In genomic region chr9:10052181-10052580, GRCh38 we compare ENCODE assay signal across 24 cellular contexts.
"Had no signal": no experiment of that assay in that cellular context is flagged by ENCODE, and none has a peak within 500 bp of the region (broad histone marks: within the 10 kb centered on the region; RNA-seq: fewer than 3 reads in every experiment).

No MANE protein-coding gene starts in this region.

- ATAC-seq: esophagus mucosa; gastrocnemius medialis; left lobe of liver; mucosa of descending colon; natural killer cell treated with Interleukin-12 subunit alpha and Interleukin-12 subunit beta and Interleukin-15 and Interleukin-18, amount 100 ng/mL, for 72 hours; sciatic nerve; stimulated activated naive CD8-positive, alpha-beta T cell treated with anti-CD3 and anti-CD28 coated beads, Interleukin-15, amount 100 ng/mL, for 72 hours had no signal

- H3K27me3 ChIP-seq: colonic mucosa, gastrocnemius medialis, neutrophil, right atrium auricular region, thyroid gland had no signal

- H2AFZ ChIP-seq: parathyroid adenoma had no signal

- H3K4me1 ChIP-seq: colonic mucosa, gastrocnemius medialis, parathyroid adenoma, right atrium auricular region, thyroid gland had no signal

- H3K79me2 ChIP-seq: parathyroid adenoma had no signal

- H3K4me2 ChIP-seq: smooth muscle cell had no signal

- H3K36me3 ChIP-seq: colonic mucosa, gastrocnemius medialis, neutrophil, right atrium auricular region, thyroid gland had no signal

- H3K9me3 ChIP-seq: colonic mucosa, gastrocnemius medialis, mucosa of descending colon, neutrophil, right atrium auricular region, thyroid gland had no signal

- DNase-seq: colonic mucosa; effector CD8-positive, alpha-beta T cell; endodermal cell; foreskin fibroblast; gastrocnemius medialis; kidney; mucosa of descending colon; naive B cell; stimulated activated CD4-positive, alpha-beta T cell treated with anti-CD3 and anti-CD28 coated beads, Interleukin-12 subunit alpha, Interleukin-12 subunit beta, amount 100 ng/mL, for 4 hours; stimulated activated CD4-positive, alpha-beta T cell treated with anti-CD3 and anti-CD28 coated beads, Interleukin-1b, Interleukin-23, amount 100 ng/mL, for 48 hours; stimulated activated CD4-positive, alpha-beta T cell treated with anti-CD3 and anti-CD28 coated beads, Interleukin-4, amount 100 ng/mL, for 1 hour; stimulated activated CD8-positive, alpha-beta memory T cell treated with anti-CD3 and anti-CD28 coated beads, Interleukin-4, amount 100 ng/mL, for 48 hours; stimulated activated naive CD4-positive, alpha-beta T cell; stimulated activated naive CD8-positive, alpha-beta T cell treated with anti-CD3 and anti-CD28 coated beads, Interleukin-15, amount 100 ng/mL, for 72 hours; thyroid gland had no signal

- H3K9ac ChIP-seq: parathyroid adenoma had no signal

- H3K4me3 ChIP-seq: colonic mucosa, gastrocnemius medialis, lung, mucosa of descending colon, right atrium auricular region, smooth muscle cell, thyroid gland had no signal
